10 cellular contexts compared by ENCODE assay signal in the genomic region with DNA sequence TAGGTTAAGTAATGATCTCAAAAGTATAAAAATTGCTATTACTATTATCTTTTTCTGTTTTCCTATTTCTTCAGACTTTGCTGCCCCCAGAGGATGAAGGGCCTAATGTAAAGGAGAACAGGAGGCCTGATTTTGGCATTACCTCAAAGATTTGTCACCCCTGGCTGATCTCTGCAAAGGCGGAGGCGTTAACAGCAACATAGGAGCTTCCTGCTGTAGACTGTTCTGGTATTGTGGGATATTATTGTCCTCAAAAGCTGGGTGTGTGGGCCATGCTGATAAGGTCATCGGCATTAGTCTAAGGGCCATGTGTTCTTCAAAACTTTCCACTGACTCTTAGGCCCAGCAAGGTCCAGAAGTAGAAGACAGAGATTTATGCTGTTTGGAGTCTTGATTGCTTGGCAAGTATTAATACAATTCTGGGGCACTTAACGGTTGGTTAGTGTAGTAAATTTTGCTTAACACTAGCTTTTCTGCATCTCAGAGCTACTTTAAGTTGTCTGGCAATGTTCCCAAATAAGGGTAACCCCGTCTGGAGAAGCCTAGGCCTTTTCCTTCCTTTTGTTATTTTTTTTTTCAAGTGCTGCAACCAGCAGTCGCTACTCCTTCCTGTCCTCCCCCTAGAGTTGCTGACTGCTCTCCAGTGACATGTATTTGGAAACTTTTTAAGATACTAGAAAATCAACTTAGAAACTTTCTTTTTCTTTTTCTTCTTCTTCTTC. TPM values are rescaled to one million over a fixed set of nuclear protein-coding genes. Genes with fewer than 3 reads are reported as not detected.
A peak's percentile ranks its signal among the peaks of the same experiment; 100 is the strongest.
DNase-seq lines count a peak whose midpoint lies in the region; ATAC-seq, FAIRE-seq and TF ChIP-seq lines count a peak whose summit lies in the region.
"Had no signal": no experiment of that assay in that cellular context is flagged by ENCODE, and none has a peak within 500 bp of the region (broad histone marks: within the 10 kb centered on the region; RNA-seq: fewer than 3 reads in every experiment).

No MANE protein-coding gene starts in this region.

- CTCF ChIA-PET in A549 (lab: Yijun Ruan, JAX), result interaction anchor here (0.8 to 1.5 kb wide), 3 partner anchors 14 to 73 kb away, joined by 3 to 4 read pairs (median 3); partner anchors contain the start of gene ENTPD1

- no peak overlapping the region for H3K27ac ChIP-seq in A549
- peak overlapping the region; percentile 2 for H3K27ac ChIP-seq in cingulate gyrus (ENCODE audit: low read depth, low read length)

- H3K9me3 ChIP-seq in A549, result no peaks in the 10 kb centered on the region

- H3K4me1 ChIP-seq in A549, result peaks cover 9% of the 10 kb centered on the region; the same call in 1 of the 3 replicates

- peak overlapping the region; percentile 83 to 93 (median 88) for H3K4me3 Mint-ChIP-seq in naive B cell
- H3K4me3 Mint-ChIP-seq: activated T-cell treated with anti-CD3 and anti-CD28 coated beads, Interleukin-2, amount 50 U/mL, for 72 hours had no signal

- FAIRE-seq in A549 (lab: Jason Lieb, UNC), result no peak
- no peak for FAIRE-seq in urothelium cell line (lab: Jason Lieb, UNC)
- FAIRE-seq: G401.6 had no signal

- H3K9me3 Mint-ChIP-seq in naive B cell, result peaks cover 0 to 8% (median 5%) of the 10 kb centered on the region in 7 donors

- H3K27me3 ChIP-seq in H7 (ENCODE audit: control insufficient read depth, insufficient read depth, low read length), result no peaks in the 10 kb centered on the region

- TF ChIP-seq CTCF in A549 (IDR thresholded peaks at IDR 0.05), result no peak

- DNase-seq in A549 (ENCODE audit: low read depth in 1 of 2, low spot score in 1 of 2) (no peak), naive B cell (peak; percentile 64), urothelium cell line (ENCODE audit: low spot score) (no peak), NCI-H2171 treated with DMSO at 0.1 percent for 48 hours (lab: John Stamatoyannopoulos, UW) (no peak), H7 (no peak)
- DNase-seq: activated T-cell treated with anti-CD3 and anti-CD28 coated beads, Interleukin-2, amount 50 U/mL, for 72 hours had no signal

- H3K36me3 Mint-ChIP-seq in naive B cell, result peaks cover 0 to 8% of the 10 kb centered on the region in 2 donors

- TF ChIP-seq RAD21 in A549 (conservative IDR thresholded peaks at IDR 0.05 in 1 of 2, IDR thresholded peaks at IDR 0.05 in 1 of 2), result no peak

- no peak overlapping the region for H3K4me3 ChIP-seq in A549
- H3K4me3 ChIP-seq in H7 (ENCODE audit: insufficient read depth, low read depth, low read length), result no peak overlapping the region

- H3K4me2 ChIP-seq in A549, result peak overlapping the region; percentile 17; the same call in 1 of the 3 replicates

- POLR2A ChIA-PET in A549 (lab: Yijun Ruan, JAX), result no interaction called here

- no peak for TF ChIP-seq EP300 in A549 (IDR thresholded peaks at IDR 0.05)

- H3K36me3 ChIP-seq in H7 (replicated peaks; ENCODE audit: control insufficient read depth, insufficient read depth, low read length), result no peaks in the 10 kb centered on the region

- H3K27me3 Mint-ChIP-seq in naive B cell, result no peaks in the 10 kb centered on the region

- WGBS in A549 (ENCODE audit: missing lambda C conversion rate), result 54% methylated on average over 6 of the region's 6 CpGs

- no peak for TF ChIP-seq POLR2A in A549 (IDR thresholded peaks at IDR 0.05; ENCODE audit: low read length)

- peak overlapping the region; percentile 89 to 98 (median 94) for H3K27ac Mint-ChIP-seq in naive B cell
- H3K27ac Mint-ChIP-seq: activated T-cell treated with anti-CD3 and anti-CD28 coated beads, Interleukin-2, amount 50 U/mL, for 72 hours had no signal

- no peak; a peak in 1 of 6 replicates for ATAC-seq in A549
- peak; percentile 68 for ATAC-seq in GM19023 (IDR thresholded peaks at IDR 0.05; ENCODE audit: unreplicated experiment)
- ATAC-seq in HG03442 (IDR thresholded peaks at IDR 0.05; ENCODE audit: unreplicated experiment), result peak; percentile 72
- peak; percentile 87 to 88 for ATAC-seq in naive B cell (ENCODE audit: low read depth in 2 of 2)

- H3K4me1 Mint-ChIP-seq in naive B cell, result peaks cover 43 to 60% (median 58%) of the 10 kb centered on the region in 3 donors

TF ChIP-seq in A549, 52 proteins besides CTCF, POLR2A, EP300 and RAD21:
- TF ChIP-seq CBX8 (IDR thresholded peaks at IDR 0.05) (no peak), EHMT2 (IDR thresholded peaks at IDR 0.05; ENCODE audit: low read depth) (no peak), KDM1A (IDR thresholded peaks at IDR 0.05; ENCODE audit: low read depth) (no peak), MAFK (IDR thresholded peaks at IDR 0.05; ENCODE audit: partially characterized antibody) (no peak), PHF8 (IDR thresholded peaks at IDR 0.05; ENCODE audit: borderline replicate concordance, low read depth) (no peak), FOSL2 (IDR thresholded peaks at IDR 0.05) (no peak), FOSL2 (CRISPR knock-in tag; IDR thresholded peaks at IDR 0.05) (no peak), CEBPB (IDR thresholded peaks at IDR 0.05) (no peak), EHF (CRISPR knock-in tag; IDR thresholded peaks at IDR 0.05) (no peak), FOSB (CRISPR knock-in tag; IDR thresholded peaks at IDR 0.05) (no peak)
- TF ChIP-seq, protein P1, sequence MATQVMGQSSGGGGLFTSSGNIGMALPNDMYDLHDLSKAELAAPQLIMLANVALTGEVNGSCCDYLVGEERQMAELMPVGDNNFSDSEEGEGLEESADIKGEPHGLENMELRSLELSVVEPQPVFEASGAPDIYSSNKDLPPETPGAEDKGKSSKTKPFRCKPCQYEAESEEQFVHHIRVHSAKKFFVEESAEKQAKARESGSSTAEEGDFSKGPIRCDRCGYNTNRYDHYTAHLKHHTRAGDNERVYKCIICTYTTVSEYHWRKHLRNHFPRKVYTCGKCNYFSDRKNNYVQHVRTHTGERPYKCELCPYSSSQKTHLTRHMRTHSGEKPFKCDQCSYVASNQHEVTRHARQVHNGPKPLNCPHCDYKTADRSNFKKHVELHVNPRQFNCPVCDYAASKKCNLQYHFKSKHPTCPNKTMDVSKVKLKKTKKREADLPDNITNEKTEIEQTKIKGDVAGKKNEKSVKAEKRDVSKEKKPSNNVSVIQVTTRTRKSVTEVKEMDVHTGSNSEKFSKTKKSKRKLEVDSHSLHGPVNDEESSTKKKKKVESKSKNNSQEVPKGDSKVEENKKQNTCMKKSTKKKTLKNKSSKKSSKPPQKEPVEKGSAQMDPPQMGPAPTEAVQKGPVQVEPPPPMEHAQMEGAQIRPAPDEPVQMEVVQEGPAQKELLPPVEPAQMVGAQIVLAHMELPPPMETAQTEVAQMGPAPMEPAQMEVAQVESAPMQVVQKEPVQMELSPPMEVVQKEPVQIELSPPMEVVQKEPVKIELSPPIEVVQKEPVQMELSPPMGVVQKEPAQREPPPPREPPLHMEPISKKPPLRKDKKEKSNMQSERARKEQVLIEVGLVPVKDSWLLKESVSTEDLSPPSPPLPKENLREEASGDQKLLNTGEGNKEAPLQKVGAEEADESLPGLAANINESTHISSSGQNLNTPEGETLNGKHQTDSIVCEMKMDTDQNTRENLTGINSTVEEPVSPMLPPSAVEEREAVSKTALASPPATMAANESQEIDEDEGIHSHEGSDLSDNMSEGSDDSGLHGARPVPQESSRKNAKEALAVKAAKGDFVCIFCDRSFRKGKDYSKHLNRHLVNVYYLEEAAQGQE (IDR thresholded peaks at IDR 0.05), result no peak

RNA-seq across cellular contexts. Expression of gene ENTPD1, which starts 14.0 kb away (rescaled TPM):
- polyA plus RNA-seq in A549 (2011; rRNA removed) (0.11 and 0.14 TPM in 2 replicates), A549 (2017; fragmentation: RNase III; extraction: RNeasy Plus Mini Kit Qiagen cat#74134 plus additional on column Dnase treatment) (0.05 to 0.08 TPM (median 0.07 TPM) in 3 replicates), naive B cell (ENCODE audit: low read depth in 6 of 6) (10 to 100 TPM; 39.0 to 59.2 (median 48.9) TPM)
- polyA plus RNA-seq in A549 (2012; cell fraction: cytosol; rRNA removed), result 0.01 TPM in 1 of 2 replicates, not detected in the other
- polyA plus RNA-seq in A549 (2012; cell fraction: nucleus; rRNA removed), result 0.02 TPM in 2 replicates
- 0.10 and 0.25 TPM in 2 replicates for polyA minus RNA-seq in A549 (2011; rRNA and poly(A)+ RNA removed)
- total RNA-seq in H7 (2014; rRNA removed; shearing (Covaris generic)), result 0.42 and 0.92 TPM in 2 replicates

RNA-seq across cellular contexts. Expression of gene TCTN3, which starts 48.2 kb away (rescaled TPM):
- polyA plus RNA-seq in A549 (2011; rRNA removed) (55.5 and 63.0 TPM in 2 replicates), A549 (2017; fragmentation: RNase III; extraction: RNeasy Plus Mini Kit Qiagen cat#74134 plus additional on column Dnase treatment) (36.5 to 38.1 TPM (median 37.3 TPM) in 3 replicates), naive B cell (ENCODE audit: low read depth in 6 of 6) (10 to 100 TPM; 22.1 to 42.3 (median 35.2) TPM)
- polyA plus RNA-seq in A549 (2012; cell fraction: cytosol; rRNA removed), result 22.0 and 29.6 TPM in 2 replicates
- 44.3 and 52.6 TPM in 2 replicates for polyA plus RNA-seq in A549 (2012; cell fraction: nucleus; rRNA removed)
- 47.5 and 49.1 TPM in 2 replicates for polyA minus RNA-seq in A549 (2011; rRNA and poly(A)+ RNA removed)
- total RNA-seq in H7 (2014; rRNA removed; shearing (Covaris generic)), result 31.5 and 35.8 TPM in 2 replicates

Comparison
In these comparisons a context has a peak if more than half of its experiments do, and no peak if none do; other contexts are left out.
1. ATAC-seq: peak in GM19023 (single experiment), HG03442 (single experiment) and naive B cell (2 of 2); none in A549 (0 of 2).
2. RNA of gene ENTPD1, which starts 14.0 kb away (polyA plus RNA-seq): 39.0 to 59.2 TPM in naive B cell; 0.01 to 0.14 TPM in A549; every median in the first group is over 10 times any median in the second.